ENCODE assay signal across 11 cellular contexts in the genomic region with DNA sequence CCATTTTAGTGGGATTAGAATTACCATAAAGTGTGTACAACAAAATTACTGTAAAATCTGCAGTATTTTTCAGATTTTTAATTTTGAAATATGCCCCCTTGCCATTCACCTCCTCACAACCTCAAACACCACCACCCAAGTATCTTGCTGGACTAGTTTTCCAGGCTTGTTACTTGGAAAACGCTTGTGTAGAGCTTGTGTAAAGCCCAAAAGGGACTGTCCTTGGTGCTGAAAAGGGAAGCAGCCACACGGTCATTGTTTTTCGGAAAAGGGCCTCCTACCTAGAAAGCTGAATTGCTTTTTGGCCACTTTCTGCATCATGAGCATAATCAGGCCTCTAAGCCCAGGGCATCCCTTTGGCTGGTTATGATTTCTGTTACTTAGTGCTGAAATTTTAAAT.
DNase-seq lines count a peak whose midpoint lies in the region; ATAC-seq, FAIRE-seq and TF ChIP-seq lines count a peak whose summit lies in the region.
"Had no signal": no experiment of that assay in that cellular context is flagged by ENCODE, and none has a peak within 500 bp of the region (broad histone marks: within the 10 kb centered on the region; RNA-seq: fewer than 3 reads in every experiment).

No MANE protein-coding gene starts in this region.

- no peak overlapping the region for H3K4me3 Mint-ChIP-seq in endothelial cell (ENCODE audit: unreplicated experiment)
- no peak overlapping the region for H3K4me3 Mint-ChIP-seq in neural crest cell
- no peak overlapping the region for H3K4me3 Mint-ChIP-seq in natural killer cell
- H3K4me3 Mint-ChIP-seq: activated T-helper 1 cell treated with anti-CD3 and anti-CD28 coated beads, Interleukin-12 subunit alpha, Interleukin-12 subunit beta, Interleukin-2, Interleukin-4 antibody, amounts not matched to agents 30 ng/mL and 10 ng/mL and 1 ng/mL, durations not matched to agents 14 hours and 24 hours and 36 hours had no signal

- intact Hi-C loops in natural killer cell (cut with micrococcal nuclease) = no loop called here

- DNase-seq in HT-29 (ENCODE audit: low spot score) (peak; percentile 39), OCI-M1 (lab: John Stamatoyannopoulos, UW) (peak; percentile 30), endothelial cell (ENCODE audit: low spot score) (peak; percentile 47), neural crest cell (ENCODE audit: low read depth, low spot score) (peak; percentile 4), GM12892 (ENCODE audit: insufficient read length) (no peak), natural killer cell (no peak)
- DNase-seq: Calu3, NCI-H2107 had no signal

- ATAC-seq in natural killer cell = no peak
- ATAC-seq in GM21737 (IDR thresholded peaks at IDR 0.05; ENCODE audit: unreplicated experiment) = no peak
- ATAC-seq in GM19351 (IDR thresholded peaks at IDR 0.05; ENCODE audit: unreplicated experiment) = no peak

- H3K27ac Mint-ChIP-seq in endothelial cell (ENCODE audit: unreplicated experiment) = no peak overlapping the region
- no peak overlapping the region for H3K27ac Mint-ChIP-seq in neural crest cell (ENCODE audit: unreplicated experiment)
- H3K27ac Mint-ChIP-seq in natural killer cell = no peak overlapping the region
- H3K27ac Mint-ChIP-seq: activated T-helper 1 cell treated with anti-CD3 and anti-CD28 coated beads, Interleukin-12 subunit alpha, Interleukin-12 subunit beta, Interleukin-2, Interleukin-4 antibody, amounts not matched to agents 30 ng/mL and 10 ng/mL and 1 ng/mL, durations not matched to agents 14 hours and 24 hours and 36 hours had no signal

- no peaks in the 10 kb centered on the region for H3K9me3 Mint-ChIP-seq in endothelial cell (ENCODE audit: unreplicated experiment)
- H3K9me3 Mint-ChIP-seq in neural crest cell = peaks cover 5% of the 10 kb centered on the region
- H3K9me3 Mint-ChIP-seq in natural killer cell = peaks cover 8 to 19% of the 10 kb centered on the region in 2 donors

- H3K27me3 Mint-ChIP-seq in endothelial cell (ENCODE audit: unreplicated experiment) (no peaks in the 10 kb centered on the region), neural crest cell (ENCODE audit: low read depth) (no peaks in the 10 kb centered on the region), natural killer cell (ENCODE audit: low read depth in 2 of 2) (no peaks in the 10 kb centered on the region)

- no peak for TF ChIP-seq POLR2A in GM12892 (IDR thresholded peaks at IDR 0.05; ENCODE audit: low read depth, low read length)

- no peak for FAIRE-seq in GM12892 (lab: Jason Lieb, UNC)

- TF ChIP-seq CTCF in endothelial cell (IDR thresholded peaks at IDR 0.05; ENCODE audit: unreplicated experiment) (no peak), neural crest cell (conservative IDR thresholded peaks at IDR 0.05) (no peak), natural killer cell (IDR thresholded peaks at IDR 0.05) (no peak)

- no peaks in the 10 kb centered on the region for H3K4me1 Mint-ChIP-seq in endothelial cell (ENCODE audit: unreplicated experiment)
- peaks cover 3% of the 10 kb centered on the region for H3K4me1 Mint-ChIP-seq in neural crest cell
- no peaks in the 10 kb centered on the region for H3K4me1 Mint-ChIP-seq in natural killer cell

- H3K36me3 Mint-ChIP-seq in endothelial cell (ENCODE audit: low read depth, unreplicated experiment) (no peaks in the 10 kb centered on the region), neural crest cell (ENCODE audit: low read depth) (no peaks in the 10 kb centered on the region), natural killer cell (no peaks in the 10 kb centered on the region)

Comparison
In these comparisons a context has a peak if more than half of its experiments do, and no peak if none do; other contexts are left out.
1. DNase-seq: peak in HT-29 (single experiment), OCI-M1 (single experiment), endothelial cell (single experiment) and neural crest cell (single experiment); none in GM12892 (single experiment) and natural killer cell (single experiment).